ENCODE assay signal across 9 cellular contexts in the genomic region with DNA sequence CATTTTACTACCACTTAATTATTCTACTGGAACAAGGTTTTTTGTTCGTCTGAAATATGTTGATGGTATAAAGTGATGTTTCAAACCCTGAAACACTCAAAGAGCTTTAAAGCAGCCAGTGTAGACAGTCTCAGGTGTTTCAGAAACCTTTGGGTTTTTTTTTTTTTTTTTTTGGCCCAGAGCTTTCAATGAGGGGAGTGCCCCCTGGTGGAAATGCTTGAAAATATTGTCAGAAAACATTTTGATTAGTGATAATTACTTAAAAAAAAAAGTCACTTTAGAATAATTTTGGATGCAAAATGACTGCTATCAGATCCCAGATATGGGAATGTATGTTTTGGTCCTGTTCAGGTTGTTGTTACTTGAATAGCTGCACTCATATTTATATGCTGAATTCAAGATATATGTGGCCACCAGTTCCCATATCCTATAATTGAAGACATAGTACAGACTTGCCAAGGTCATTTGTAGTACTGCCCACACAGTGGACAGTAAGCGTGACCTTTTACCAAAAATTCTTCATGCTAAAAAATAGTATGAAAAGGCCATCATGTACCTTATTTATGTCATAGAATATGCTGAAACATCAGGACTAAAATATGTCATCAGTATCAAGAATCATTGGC. TPM values are rescaled to one million over a fixed set of nuclear protein-coding genes. Genes with fewer than 3 reads are reported as not detected.
DNase-seq lines count a peak whose midpoint lies in the region; ATAC-seq, FAIRE-seq and TF ChIP-seq lines count a peak whose summit lies in the region.
"Had no signal": no experiment of that assay in that cellular context is flagged by ENCODE, and none has a peak within 500 bp of the region (broad histone marks: within the 10 kb centered on the region; RNA-seq: fewer than 3 reads in every experiment).

No MANE protein-coding gene starts in this region.

- no peak overlapping the region for H3K4me2 ChIP-seq in Karpas-422 (ENCODE audit: low read depth, low read length, poor library complexity, severe bottlenecking)

- no peaks in the 10 kb centered on the region for H3K79me2 ChIP-seq in Karpas-422 (ENCODE audit: low read length)

- POLR2A ChIA-PET in activated CD8-positive, alpha-beta T cell treated with anti-CD3 and anti-CD28 coated beads for 36 hours (lab: Charles Lee), result interaction anchor here (0.6 to 1.2 kb wide), 4 partner anchors 11 to 68 kb away, joined by 3 read pairs; no protein-coding TSS in a partner anchor

- TF ChIP-seq CTCF in activated CD8-positive, alpha-beta T cell treated with anti-CD3 and anti-CD28 coated beads for 36 hours (IDR thresholded peaks at IDR 0.05), result peak; percentile 75
- peak; percentile 33 for TF ChIP-seq CTCF in kidney (IDR thresholded peaks at IDR 0.05; ENCODE audit: borderline replicate concordance, extremely low read depth, insufficient read depth)

- H3K4me3 Mint-ChIP-seq in activated CD8-positive, alpha-beta T cell treated with anti-CD3 and anti-CD28 coated beads for 36 hours, result no peak overlapping the region
- H3K4me3 Mint-ChIP-seq: dendritic cell treated with granulocyte-macrophage colony-stimulating factor and Interleukin-4, amounts not matched to agents 40 ng/mL and 50 ng/mL, for 4 days had no signal

- ATAC-seq in activated CD8-positive, alpha-beta T cell treated with anti-CD3 and anti-CD28 coated beads for 36 hours, result no peak

- H4K20me1 ChIP-seq in Karpas-422 (ENCODE audit: insufficient read depth, low read depth, low read length), result no peaks in the 10 kb centered on the region

- H3K27me3 Mint-ChIP-seq in activated CD8-positive, alpha-beta T cell treated with anti-CD3 and anti-CD28 coated beads for 36 hours, result no peaks in the 10 kb centered on the region
- H3K27me3 Mint-ChIP-seq: dendritic cell treated with granulocyte-macrophage colony-stimulating factor and Interleukin-4, amounts not matched to agents 40 ng/mL and 50 ng/mL, for 4 days had no signal

- intact Hi-C loops in activated CD8-positive, alpha-beta T cell treated with anti-CD3 and anti-CD28 coated beads for 36 hours (cut with micrococcal nuclease), result no loop called here
- intact Hi-C loops in kidney (cut with DNase I), result no loop called here

- H3K9me3 Mint-ChIP-seq in activated CD8-positive, alpha-beta T cell treated with anti-CD3 and anti-CD28 coated beads for 36 hours, result no peaks in the 10 kb centered on the region
- H3K9me3 Mint-ChIP-seq: dendritic cell treated with granulocyte-macrophage colony-stimulating factor and Interleukin-4, amounts not matched to agents 40 ng/mL and 50 ng/mL, for 4 days had no signal

- H3K9me3 ChIP-seq in Karpas-422 (ENCODE audit: low read length) (no peaks in the 10 kb centered on the region), kidney (ENCODE audit: control insufficient read depth in 1 of 2, low read length in 2 of 2) (no peaks in the 10 kb centered on the region)

- DNase-seq in activated T-cell treated with anti-CD3 and anti-CD28 coated beads for 1 hour (ENCODE audit: low read depth) (peak; percentile 29), Karpas-422 (peak; percentile 76), kidney (no peak), NK-92 (lab: John Stamatoyannopoulos, UW; ENCODE audit: unreplicated experiment) (no peak), GM19238 (ENCODE audit: insufficient read length, low spot score) (no peak), GM19240 (ENCODE audit: insufficient read length, low spot score) (no peak)
- no peak for DNase-seq in activated T-cell treated with anti-CD3 and anti-CD28 coated beads, Interleukin-2, amount 50 U/mL, for 48 hours
- no peak for DNase-seq in activated CD8-positive, alpha-beta T cell treated with anti-CD3 and anti-CD28 coated beads for 36 hours

- H3K27ac ChIP-seq in Karpas-422 (ENCODE audit: low read length) (no peak overlapping the region), kidney (ENCODE audit: low read depth in 2 of 2, low read length in 2 of 2) (no peak overlapping the region)

- no peaks in the 10 kb centered on the region for H3K9me2 ChIP-seq in Karpas-422 (replicated peaks; ENCODE audit: insufficient read depth, low read length)

- no peak overlapping the region for H3K9ac ChIP-seq in Karpas-422 (ENCODE audit: low read length)
- H3K9ac ChIP-seq in kidney (ENCODE audit: low read length in 2 of 2), result no peak overlapping the region

- CTCF ChIA-PET in activated CD8-positive, alpha-beta T cell treated with anti-CD3 and anti-CD28 coated beads for 36 hours (lab: Charles Lee), result interaction anchor here (0.6 to 2.8 kb wide), 13 partner anchors 8 to 600 kb away, joined by 3 to 20 read pairs (median 4); no protein-coding TSS in a partner anchor

- H3K27ac Mint-ChIP-seq in activated CD8-positive, alpha-beta T cell treated with anti-CD3 and anti-CD28 coated beads for 36 hours, result peak overlapping the region; percentile 30
- H3K27ac Mint-ChIP-seq: dendritic cell treated with granulocyte-macrophage colony-stimulating factor and Interleukin-4, amounts not matched to agents 40 ng/mL and 50 ng/mL, for 4 days had no signal

- no peaks in the 10 kb centered on the region for H3K4me1 ChIP-seq in Karpas-422 (ENCODE audit: low read length)
- H3K4me1 ChIP-seq in kidney (ENCODE audit: control insufficient read depth in 1 of 2, insufficient read depth in 1 of 2, low read depth in 1 of 2, low read length in 2 of 2), result no peaks in the 10 kb centered on the region

- H3K36me3 ChIP-seq in Karpas-422 (ENCODE audit: insufficient read depth, low read length), result no peaks in the 10 kb centered on the region
- peaks cover 0 to 3% of the 10 kb centered on the region in 2 donors for H3K36me3 ChIP-seq in kidney (ENCODE audit: control insufficient read depth in 1 of 2, insufficient read depth in 2 of 2, low read length in 2 of 2)

- no peak overlapping the region for H3K4me3 ChIP-seq in Karpas-422 (ENCODE audit: low read length)
- no peak overlapping the region for H3K4me3 ChIP-seq in kidney (ENCODE audit: low read length in 2 of 2)

- H3K4me1 Mint-ChIP-seq in activated CD8-positive, alpha-beta T cell treated with anti-CD3 and anti-CD28 coated beads for 36 hours (ENCODE audit: low read depth), result peaks cover 71% of the 10 kb centered on the region

- no peaks in the 10 kb centered on the region for H3K27me3 ChIP-seq in Karpas-422 (ENCODE audit: low read length)

- no peak overlapping the region for H2AFZ ChIP-seq in Karpas-422 (ENCODE audit: low read length)

- FAIRE-seq in kidney (lab: Jason Lieb, UNC), result peak; percentile 21

- peaks cover 76% of the 10 kb centered on the region for H3K36me3 Mint-ChIP-seq in activated CD8-positive, alpha-beta T cell treated with anti-CD3 and anti-CD28 coated beads for 36 hours (ENCODE audit: low read depth)

RNA-seq across cellular contexts. Expression of a gene that starts 35.9 kb away (rescaled TPM):
- total RNA-seq in Karpas-422 (2014; rRNA removed; shearing (Covaris generic); ENCODE audit: low replicate concordance), result 5.9 and 6.8 TPM in 2 replicates
- total RNA-seq in activated CD8-positive, alpha-beta T cell treated with anti-CD3 and anti-CD28 coated beads for 36 hours, result 100 to 1,000 TPM; 208 to 213 TPM
- 22.2 TPM for total RNA-seq in kidney
- polyA plus RNA-seq in kidney (ENCODE audit: insufficient read depth, low read depth, low replicate concordance), result 6.2 TPM

Comparison
In these comparisons a context has a peak if more than half of its experiments do, and no peak if none do; other contexts are left out.
1. DNase-seq: peak in activated T-cell treated with anti-CD3 and anti-CD28 coated beads for 1 hour (single experiment) and Karpas-422 (single experiment); none in activated T-cell treated with anti-CD3 and anti-CD28 coated beads, Interleukin-2, amount 50 U/mL, for 48 hours (0 of 2), activated CD8-positive, alpha-beta T cell treated with anti-CD3 and anti-CD28 coated beads for 36 hours (single experiment), kidney (single experiment), NK-92 (single experiment), GM19238 (single experiment) and GM19240 (single experiment).